In genomic region chr20:36620917-36621316, GRCh38 we compare ENCODE assay signal across 17 cellular contexts. TPM values are rescaled to one million over a fixed set of nuclear protein-coding genes. Genes with fewer than 3 reads are reported as not detected.
DNase-seq lines count a peak whose midpoint lies in the region; ATAC-seq and TF ChIP-seq lines count a peak whose summit lies in the region.
"Had no signal": no experiment of that assay in that cellular context is flagged by ENCODE, and none has a peak within 500 bp of the region (broad histone marks: within the 10 kb centered on the region; RNA-seq: fewer than 3 reads in every experiment).

No MANE protein-coding gene starts in this region.

- no peak for ATAC-seq in stimulated activated naive CD8-positive, alpha-beta T cell treated with anti-CD3 and anti-CD28 coated beads, Interleukin-15, Interleukin-2, amounts not matched to agents 100 U/mL and 50 U/mL, for 24 hours
- ATAC-seq in activated CD8-positive, alpha-beta T cell treated with anti-CD3 and anti-CD28 coated beads for 36 hours = no peak
- ATAC-seq in HG02798 (IDR thresholded peaks at IDR 0.05; ENCODE audit: poor library complexity, unreplicated experiment) = no peak
- ATAC-seq: GM12878, GM23338 had no signal

- H3K27me3 Mint-ChIP-seq in stimulated activated naive CD8-positive, alpha-beta T cell treated with anti-CD3 and anti-CD28 coated beads, Interleukin-15, Interleukin-2, amounts not matched to agents 100 ng/mL and 50 ng/mL, for 24 hours = no peaks in the 10 kb centered on the region
- H3K27me3 Mint-ChIP-seq in activated CD8-positive, alpha-beta T cell treated with anti-CD3 and anti-CD28 coated beads for 36 hours = no peaks in the 10 kb centered on the region
- H3K27me3 Mint-ChIP-seq in immature natural killer cell (ENCODE audit: low read depth in 3 of 3) = peaks cover 5 to 9% (median 8%) of the 10 kb centered on the region in 3 donors

- H3K4me3 Mint-ChIP-seq in stimulated activated naive CD8-positive, alpha-beta T cell treated with anti-CD3 and anti-CD28 coated beads, Interleukin-15, Interleukin-2, amounts not matched to agents 100 ng/mL and 50 ng/mL, for 24 hours = no peak overlapping the region
- H3K4me3 Mint-ChIP-seq in activated CD8-positive, alpha-beta T cell treated with anti-CD3 and anti-CD28 coated beads for 36 hours = no peak overlapping the region
- H3K4me3 Mint-ChIP-seq in immature natural killer cell = no peak overlapping the region
- H3K4me3 Mint-ChIP-seq: GM23338 had no signal

- peak overlapping the region; percentile 22 for H3K27ac Mint-ChIP-seq in stimulated activated naive CD8-positive, alpha-beta T cell treated with anti-CD3 and anti-CD28 coated beads, Interleukin-15, Interleukin-2, amounts not matched to agents 100 ng/mL and 50 ng/mL, for 24 hours
- H3K27ac Mint-ChIP-seq in activated CD8-positive, alpha-beta T cell treated with anti-CD3 and anti-CD28 coated beads for 36 hours = peak overlapping the region; percentile 5
- peak overlapping the region; percentile 25 to 85 (median 75) for H3K27ac Mint-ChIP-seq in immature natural killer cell
- H3K27ac Mint-ChIP-seq: GM23338 had no signal

- peaks cover 35% of the 10 kb centered on the region for H3K36me3 Mint-ChIP-seq in stimulated activated naive CD8-positive, alpha-beta T cell treated with anti-CD3 and anti-CD28 coated beads, Interleukin-15, Interleukin-2, amounts not matched to agents 100 ng/mL and 50 ng/mL, for 24 hours (ENCODE audit: low read depth)
- H3K36me3 Mint-ChIP-seq in activated CD8-positive, alpha-beta T cell treated with anti-CD3 and anti-CD28 coated beads for 36 hours (ENCODE audit: low read depth) = peaks cover 27% of the 10 kb centered on the region
- H3K36me3 Mint-ChIP-seq in immature natural killer cell = peaks cover 13 to 18% (median 17%) of the 10 kb centered on the region in 3 donors

- no peak for TF ChIP-seq CTCF in activated CD8-positive, alpha-beta T cell treated with anti-CD3 and anti-CD28 coated beads for 36 hours (IDR thresholded peaks at IDR 0.05)

- POLR2A ChIA-PET in activated CD8-positive, alpha-beta T cell treated with anti-CD3 and anti-CD28 coated beads for 36 hours (lab: Charles Lee) = no interaction called here

- H3K4me1 Mint-ChIP-seq in stimulated activated naive CD8-positive, alpha-beta T cell treated with anti-CD3 and anti-CD28 coated beads, Interleukin-15, Interleukin-2, amounts not matched to agents 100 ng/mL and 50 ng/mL, for 24 hours (ENCODE audit: low read depth) = peaks cover 13% of the 10 kb centered on the region
- H3K4me1 Mint-ChIP-seq in activated CD8-positive, alpha-beta T cell treated with anti-CD3 and anti-CD28 coated beads for 36 hours (ENCODE audit: low read depth) = peaks cover 18% of the 10 kb centered on the region
- peaks cover 32 to 38% of the 10 kb centered on the region in 2 donors for H3K4me1 Mint-ChIP-seq in immature natural killer cell

- intact Hi-C loops in activated CD8-positive, alpha-beta T cell treated with anti-CD3 and anti-CD28 coated beads for 36 hours (cut with micrococcal nuclease) = no loop called here

- DNase-seq in stimulated activated naive CD8-positive, alpha-beta T cell treated with anti-CD3 and anti-CD28 coated beads, Interleukin-15, Interleukin-2, amounts not matched to agents 100 U/mL and 50 U/mL, for 24 hours = no peak
- DNase-seq in activated CD8-positive, alpha-beta T cell treated with anti-CD3 and anti-CD28 coated beads for 36 hours = no peak
- no peak for DNase-seq in immature natural killer cell
- DNase-seq in RPMI8226 = no peak
- no peak for DNase-seq in activated CD4-positive, alpha-beta T cell treated with anti-CD3 and anti-CD28 coated beads for 4 hours
- DNase-seq: DND-41, NCI-H1048, NCI-H1436 treated with DMSO at 0.1 percent for 48 hours, NCI-H2081, NCI-H510A, NCI-H774, SJCRH30 had no signal

- H3K9me3 Mint-ChIP-seq in stimulated activated naive CD8-positive, alpha-beta T cell treated with anti-CD3 and anti-CD28 coated beads, Interleukin-15, Interleukin-2, amounts not matched to agents 100 ng/mL and 50 ng/mL, for 24 hours = no peaks in the 10 kb centered on the region
- no peaks in the 10 kb centered on the region for H3K9me3 Mint-ChIP-seq in activated CD8-positive, alpha-beta T cell treated with anti-CD3 and anti-CD28 coated beads for 36 hours
- no peaks in the 10 kb centered on the region for H3K9me3 Mint-ChIP-seq in immature natural killer cell
- H3K9me3 Mint-ChIP-seq: GM23338 had no signal

- CTCF ChIA-PET in activated CD8-positive, alpha-beta T cell treated with anti-CD3 and anti-CD28 coated beads for 36 hours (lab: Charles Lee) = no interaction called here

RNA-seq across cellular contexts. Expression of gene RAB5IF, which starts 15.3 kb away (rescaled TPM):
- total RNA-seq in activated CD8-positive, alpha-beta T cell treated with anti-CD3 and anti-CD28 coated beads for 36 hours = 10 to 100 TPM; 74.5 to 77.1 TPM
- polyA plus RNA-seq in immature natural killer cell = 100 to 1,000 TPM; 230 to 380 (median 276) TPM

RNA-seq across cellular contexts. Expression of gene SLA2, which starts 25.1 kb away (rescaled TPM):
- 10 to 100 TPM; 51.5 to 53.5 TPM for total RNA-seq in activated CD8-positive, alpha-beta T cell treated with anti-CD3 and anti-CD28 coated beads for 36 hours
- polyA plus RNA-seq in immature natural killer cell = 10 to 100 TPM; 21.0 to 24.1 (median 24.1) TPM
- total RNA-seq: GM23338, MCF 10A had no signal

RNA-seq across cellular contexts. Expression of gene TGIF2, which starts 47.5 kb away (rescaled TPM):
- total RNA-seq in activated CD8-positive, alpha-beta T cell treated with anti-CD3 and anti-CD28 coated beads for 36 hours = 10 to 100 TPM; 55.3 to 56.8 TPM
- 10 to 100 TPM; 12.3 to 16.1 (median 14.9) TPM for polyA plus RNA-seq in immature natural killer cell

Comparison
In these comparisons a context has a peak if more than half of its experiments do, and no peak if none do; other contexts are left out.
1. H3K27ac Mint-ChIP-seq: peak in every context shown above with its lines; median percentile 75 in immature natural killer cell; 22 in stimulated activated naive CD8-positive, alpha-beta T cell treated with anti-CD3 and anti-CD28 coated beads, Interleukin-15, Interleukin-2, amounts not matched to agents 100 ng/mL and 50 ng/mL, for 24 hours; 5 in activated CD8-positive, alpha-beta T cell treated with anti-CD3 and anti-CD28 coated beads for 36 hours.